Comparison of ENCODE assay signal across 8 cellular contexts in genomic region chr4:42654606-42655005, GRCh38. TPM values are rescaled to one million over a fixed set of nuclear protein-coding genes. Genes with fewer than 3 reads are reported as not detected.
DNase-seq lines count a peak whose midpoint lies in the region; ATAC-seq, FAIRE-seq and TF ChIP-seq lines count a peak whose summit lies in the region.

No MANE protein-coding gene starts in this region.

- TF ChIP-seq CTCF in kidney epithelial cell (IDR thresholded peaks at IDR 0.05; ENCODE audit: insufficient read depth, low read length, poor library complexity, severe bottlenecking) (no peak), D721Med (IDR thresholded peaks at IDR 0.05; ENCODE audit: insufficient read depth, missing control alignments) (no peak)

- peaks cover 19% of the 10 kb centered on the region for H3K36me3 Mint-ChIP-seq in activated T-helper 1 cell treated with anti-CD3 and anti-CD28 coated beads, Interleukin-12 subunit alpha, Interleukin-12 subunit beta, Interleukin-2, Interleukin-4 antibody, amounts not matched to agents 30 ng/mL and 10 ng/mL and 1 ng/mL, durations not matched to agents 14 hours and 24 hours and 36 hours (ENCODE audit: low read depth)

- H3K27me3 ChIP-seq in kidney epithelial cell (ENCODE audit: control insufficient read depth, insufficient read depth, low read length): no peaks in the 10 kb centered on the region

- peak; percentile 34 for ATAC-seq in GM18508 (IDR thresholded peaks at IDR 0.05; ENCODE audit: insufficient read depth, unreplicated experiment)
- peak; percentile 27 for ATAC-seq in HG03571 (IDR thresholded peaks at IDR 0.05; ENCODE audit: unreplicated experiment)

- H3K27me3 Mint-ChIP-seq in activated T-helper 1 cell treated with anti-CD3 and anti-CD28 coated beads, Interleukin-12 subunit alpha, Interleukin-12 subunit beta, Interleukin-2, Interleukin-4 antibody, amounts not matched to agents 30 ng/mL and 10 ng/mL and 1 ng/mL, durations not matched to agents 14 hours and 24 hours and 36 hours (ENCODE audit: insufficient read depth): no peaks in the 10 kb centered on the region

- H3K27ac Mint-ChIP-seq in activated T-helper 1 cell treated with anti-CD3 and anti-CD28 coated beads, Interleukin-12 subunit alpha, Interleukin-12 subunit beta, Interleukin-2, Interleukin-4 antibody, amounts not matched to agents 30 ng/mL and 10 ng/mL and 1 ng/mL, durations not matched to agents 14 hours and 24 hours and 36 hours: peak overlapping the region; percentile 92

- no peaks in the 10 kb centered on the region for H3K36me3 ChIP-seq in kidney epithelial cell (ENCODE audit: control insufficient read depth, insufficient read depth, low read length)

- peak overlapping the region; percentile 94 for H3K4me3 Mint-ChIP-seq in activated T-helper 1 cell treated with anti-CD3 and anti-CD28 coated beads, Interleukin-12 subunit alpha, Interleukin-12 subunit beta, Interleukin-2, Interleukin-4 antibody, amounts not matched to agents 30 ng/mL and 10 ng/mL and 1 ng/mL, durations not matched to agents 14 hours and 24 hours and 36 hours

- DNase-seq in AG20443 (ENCODE audit: low spot score) (peak; percentile 58), kidney epithelial cell (ENCODE audit: low read depth) (peak; percentile 75), DMS79 (lab: John Stamatoyannopoulos, UW) (no peak), D721Med (ENCODE audit: insufficient read length, low spot score) (no peak), cerebellar cortex (ENCODE audit: low spot score) (no peak)
- no peak for DNase-seq in activated T-helper 1 cell treated with anti-CD3 and anti-CD28 coated beads, Interleukin-12 subunit alpha, Interleukin-12 subunit beta, Interleukin-2, Interleukin-4 antibody, amounts not matched to agents 30 ng/mL and 10 ng/mL and 1 ng/mL, durations not matched to agents 14 hours and 24 hours and 36 hours (ENCODE audit: low spot score)

- intact Hi-C loops in activated T-helper 1 cell treated with anti-CD3 and anti-CD28 coated beads, Interleukin-12 subunit alpha, Interleukin-12 subunit beta, Interleukin-2, Interleukin-4 antibody, amounts not matched to agents 30 ng/mL and 10 ng/mL and 1 ng/mL, durations not matched to agents 14 hours and 24 hours and 36 hours (cut with micrococcal nuclease): loop anchor here (1.0 to 10.0 kb wide), 3 partner anchors 74 to 720 kb away; partner anchors contain the start of genes SLC30A9 and TMEM33

- peaks cover 45% of the 10 kb centered on the region for H3K4me1 Mint-ChIP-seq in activated T-helper 1 cell treated with anti-CD3 and anti-CD28 coated beads, Interleukin-12 subunit alpha, Interleukin-12 subunit beta, Interleukin-2, Interleukin-4 antibody, amounts not matched to agents 30 ng/mL and 10 ng/mL and 1 ng/mL, durations not matched to agents 14 hours and 24 hours and 36 hours (ENCODE audit: low read depth)

- H3K9me3 Mint-ChIP-seq in activated T-helper 1 cell treated with anti-CD3 and anti-CD28 coated beads, Interleukin-12 subunit alpha, Interleukin-12 subunit beta, Interleukin-2, Interleukin-4 antibody, amounts not matched to agents 30 ng/mL and 10 ng/mL and 1 ng/mL, durations not matched to agents 14 hours and 24 hours and 36 hours: peaks cover 10% of the 10 kb centered on the region

- no peak overlapping the region for H3K4me3 ChIP-seq in kidney epithelial cell (ENCODE audit: low read depth, low read length)

- no peak for FAIRE-seq in D721Med (lab: Jason Lieb, UNC)

RNA-seq across cellular contexts. Expression of gene ATP8A1, which starts 2.3 kb away (rescaled TPM):
- total RNA-seq in activated T-helper 1 cell treated with anti-CD3 and anti-CD28 coated beads, Interleukin-12 subunit alpha, Interleukin-12 subunit beta, Interleukin-2, Interleukin-4 antibody, amounts not matched to agents 30 ng/mL and 10 ng/mL and 1 ng/mL, durations not matched to agents 14 hours and 24 hours and 36 hours: 18.2 and 25.8 TPM in 2 replicates
- 2.5 and 3.3 TPM in 2 replicates for total RNA-seq in kidney epithelial cell

Comparison
In these comparisons a context has a peak if more than half of its experiments do, and no peak if none do; other contexts are left out.
1. DNase-seq: peak in AG20443 (single experiment) and kidney epithelial cell (single experiment); none in activated T-helper 1 cell treated with anti-CD3 and anti-CD28 coated beads, Interleukin-12 subunit alpha, Interleukin-12 subunit beta, Interleukin-2, Interleukin-4 antibody, amounts not matched to agents 30 ng/mL and 10 ng/mL and 1 ng/mL, durations not matched to agents 14 hours and 24 hours and 36 hours (single experiment), DMS79 (single experiment), D721Med (single experiment) and cerebellar cortex (single experiment).